Comparison of ENCODE assay signal across 17 cellular contexts in genomic region chr17:5466295-5466694, GRCh38. TPM values are rescaled to one million over a fixed set of nuclear protein-coding genes. Genes with fewer than 3 reads are reported as not detected.
A peak's percentile ranks its signal among the peaks of the same experiment; 100 is the strongest.
DNase-seq lines count a peak whose midpoint lies in the region; ATAC-seq, FAIRE-seq and TF ChIP-seq lines count a peak whose summit lies in the region.
"Had no signal": no experiment of that assay in that cellular context is flagged by ENCODE, and none has a peak within 500 bp of the region (broad histone marks: within the 10 kb centered on the region; RNA-seq: fewer than 3 reads in every experiment).

No MANE protein-coding gene starts in this region.

- H3K36me3 ChIP-seq in HUES64 (ENCODE audit: insufficient read depth, low read length) (peaks cover 29% of the 10 kb centered on the region), astrocyte (ENCODE audit: insufficient read depth, low read length) (peaks cover 5% of the 10 kb centered on the region), neural progenitor cell (no peaks in the 10 kb centered on the region), transverse colon (no peaks in the 10 kb centered on the region)
- H3K36me3 ChIP-seq: SJCRH30 had no signal

- WGBS in HUES64: 95% methylated on average over 4 of the region's 4 CpGs
- WGBS in transverse colon (ENCODE audit: low coverage in 1 of 2), 2 donors: 93 to 100% methylated on average over 1 to 4 of the region's 4 CpGs

- H3K79me2 ChIP-seq in astrocyte (ENCODE audit: insufficient read depth, low read length) (peaks cover 70% of the 10 kb centered on the region), neural progenitor cell (ENCODE audit: low read depth) (peaks cover 70% of the 10 kb centered on the region)

- no peaks in the 10 kb centered on the region for H3K27me3 Mint-ChIP-seq in activated T-cell treated with anti-CD3 and anti-CD28 coated beads, Interleukin-2, amount 50 U/mL, for 24 hours
- H3K27me3 Mint-ChIP-seq in astrocyte (ENCODE audit: low read depth, unreplicated experiment): no peaks in the 10 kb centered on the region
- peaks cover 6% of the 10 kb centered on the region for H3K27me3 Mint-ChIP-seq in neural progenitor cell (ENCODE audit: insufficient read depth, low read depth)

- peaks cover 23% of the 10 kb centered on the region for H3F3A ChIP-seq in neural progenitor cell (ENCODE audit: low read depth)

- peak overlapping the region; percentile 78 for H3K4me3 ChIP-seq in HUES64 (ENCODE audit: low read length)
- no peak overlapping the region for H3K4me3 ChIP-seq in astrocyte (ENCODE audit: insufficient read depth, low read depth, low read length)
- peak overlapping the region; percentile 88 for H3K4me3 ChIP-seq in neural progenitor cell
- no peak overlapping the region for H3K4me3 ChIP-seq in transverse colon
- H3K4me3 ChIP-seq: testis had no signal

- H3K36me3 Mint-ChIP-seq in activated T-cell treated with anti-CD3 and anti-CD28 coated beads, Interleukin-2, amount 50 U/mL, for 24 hours (ENCODE audit: low read depth): peaks cover 67% of the 10 kb centered on the region
- H3K36me3 Mint-ChIP-seq in astrocyte (ENCODE audit: low read depth, unreplicated experiment) (peaks cover 2% of the 10 kb centered on the region), neural progenitor cell (no peaks in the 10 kb centered on the region)

- intact Hi-C loops in transverse colon (cut with DNase I; ENCODE audit: low total_unique reads): no loop called here

- H3K4me2 ChIP-seq in astrocyte (ENCODE audit: low read length): peak overlapping the region; percentile 98
- H3K4me2 ChIP-seq in neural progenitor cell: peak overlapping the region; percentile 81

- H3K9ac ChIP-seq in HUES64 (ENCODE audit: low read depth, low read length) (peak overlapping the region; percentile 53; the same call in 1 of the 2 replicates), astrocyte (ENCODE audit: low read length) (peak overlapping the region; percentile 4), neural progenitor cell (peak overlapping the region; percentile 56)

- H3K27me3 ChIP-seq in HUES64 (ENCODE audit: insufficient read depth, low read length) (no peaks in the 10 kb centered on the region), astrocyte (ENCODE audit: insufficient read depth, low read length) (no peaks in the 10 kb centered on the region), neural progenitor cell (no peaks in the 10 kb centered on the region), transverse colon (no peaks in the 10 kb centered on the region)
- H3K27me3 ChIP-seq: SJCRH30, testis had no signal

- in situ Hi-C loops in transverse colon (cut with MboI; ENCODE audit: low pct_ligation_motif_present in 1 of 4, low pct_unique_long_range_greater_than_20kb in 1 of 4, low sequenced_read_pairs in 3 of 4): no loop called here

- H3K27ac Mint-ChIP-seq in activated T-cell treated with anti-CD3 and anti-CD28 coated beads, Interleukin-2, amount 50 U/mL, for 24 hours: no peak overlapping the region
- H3K27ac Mint-ChIP-seq in astrocyte (ENCODE audit: unreplicated experiment) (no peak overlapping the region), neural progenitor cell (no peak overlapping the region)
- H3K27ac Mint-ChIP-seq: mesothelial cell of epicardium had no signal

- no peak for TF ChIP-seq EP300 in transverse colon (IDR thresholded peaks at IDR 0.05; ENCODE audit: low read depth)

- peak overlapping the region; percentile 92 for H3K4me3 Mint-ChIP-seq in activated T-cell treated with anti-CD3 and anti-CD28 coated beads, Interleukin-2, amount 50 U/mL, for 24 hours
- no peak overlapping the region for H3K4me3 Mint-ChIP-seq in astrocyte (ENCODE audit: unreplicated experiment)
- H3K4me3 Mint-ChIP-seq in neural progenitor cell: peak overlapping the region; percentile 91

- H2AFZ ChIP-seq in astrocyte (ENCODE audit: low read depth, low read length) (no peak overlapping the region), neural progenitor cell (replicated peaks) (no peak overlapping the region)

- DNase-seq in activated T-cell treated with anti-CD3 and anti-CD28 coated beads, Interleukin-2, amount 50 U/mL, for 24 hours: no peak
- no peak for DNase-seq in activated T-cell treated with anti-CD3 and anti-CD28 coated beads, Interleukin-2, amount 50 U/mL, for 48 hours
- DNase-seq in astrocyte (ENCODE audit: low read depth) (no peak), neural progenitor cell (ENCODE audit: low spot score) (no peak), transverse colon (no peak), DMS79 treated with DMSO at 0.1 percent for 48 hours (lab: John Stamatoyannopoulos, UW) (no peak)
- DNase-seq: effector CD4-positive, alpha-beta T cell; foreskin fibroblast; NCI-H1092; NCI-H2171 treated with DMSO at 0.1 percent for 48 hours; NK-92 treated with Interleukin-12 subunit alpha and Interleukin-12 subunit beta, amount 100 ng/mL, for 24 hours; psoas muscle; SJCRH30; testis had no signal

- TF ChIP-seq CTCF in astrocyte (IDR thresholded peaks at IDR 0.05; ENCODE audit: insufficient read depth, low read depth, low read length) (no peak), neural progenitor cell (IDR thresholded peaks at IDR 0.05) (no peak), transverse colon (IDR thresholded peaks at IDR 0.05) (no peak)

- TF ChIP-seq POLR2A in transverse colon (IDR thresholded peaks at IDR 0.05): no peak

- no peaks in the 10 kb centered on the region for H3K9me3 ChIP-seq in HUES64 (ENCODE audit: insufficient read depth, low read depth, low read length)
- no peaks in the 10 kb centered on the region for H3K9me3 ChIP-seq in astrocyte (ENCODE audit: insufficient read depth, low read depth, low read length)
- no peaks in the 10 kb centered on the region for H3K9me3 ChIP-seq in neural progenitor cell (ENCODE audit: low read depth)
- H3K9me3 ChIP-seq in transverse colon: no peaks in the 10 kb centered on the region
- H3K9me3 ChIP-seq: psoas muscle, SJCRH30, testis had no signal

- H3K4me1 ChIP-seq in HUES64 (ENCODE audit: insufficient read depth, low read length): peaks cover 13% of the 10 kb centered on the region; the same call in 1 of the 2 replicates
- peaks cover 7% of the 10 kb centered on the region for H3K4me1 ChIP-seq in astrocyte (ENCODE audit: insufficient read depth, low read length)
- H3K4me1 ChIP-seq in neural progenitor cell: peaks cover 12% of the 10 kb centered on the region
- peaks cover 5 to 20% (median 17%) of the 10 kb centered on the region in 4 donors for H3K4me1 ChIP-seq in transverse colon
- H3K4me1 ChIP-seq: SJCRH30 had no signal

- FAIRE-seq in astrocyte (lab: Jason Lieb, UNC): no peak

- no peaks in the 10 kb centered on the region for H3K9me3 Mint-ChIP-seq in activated T-cell treated with anti-CD3 and anti-CD28 coated beads, Interleukin-2, amount 50 U/mL, for 24 hours
- no peaks in the 10 kb centered on the region for H3K9me3 Mint-ChIP-seq in astrocyte (ENCODE audit: unreplicated experiment)
- H3K9me3 Mint-ChIP-seq in neural progenitor cell: no peaks in the 10 kb centered on the region
- H3K9me3 Mint-ChIP-seq: mesothelial cell of epicardium had no signal

- H3K27ac ChIP-seq in HUES64 (ENCODE audit: low read depth, low read length): no peak overlapping the region
- H3K27ac ChIP-seq in astrocyte (ENCODE audit: low read depth, low read length): no peak overlapping the region
- no peak overlapping the region for H3K27ac ChIP-seq in neural progenitor cell
- no peak overlapping the region for H3K27ac ChIP-seq in transverse colon
- H3K27ac ChIP-seq: psoas muscle, SJCRH30, testis had no signal

- H3K4me1 Mint-ChIP-seq in activated T-cell treated with anti-CD3 and anti-CD28 coated beads, Interleukin-2, amount 50 U/mL, for 24 hours (ENCODE audit: low read depth): peaks cover 46% of the 10 kb centered on the region
- peaks cover 24% of the 10 kb centered on the region for H3K4me1 Mint-ChIP-seq in astrocyte (ENCODE audit: low read depth, unreplicated experiment)
- peaks cover 21% of the 10 kb centered on the region for H3K4me1 Mint-ChIP-seq in neural progenitor cell

- ATAC-seq in GM18858 (IDR thresholded peaks at IDR 0.05; ENCODE audit: unreplicated experiment): no peak
- ATAC-seq: psoas muscle had no signal

- H4K20me1 ChIP-seq in astrocyte (ENCODE audit: insufficient read depth, low read length) (peaks cover 50% of the 10 kb centered on the region), neural progenitor cell (ENCODE audit: low read depth) (peaks cover 22% of the 10 kb centered on the region)

RNA-seq across cellular contexts. Expression of gene DHX33, which starts 2.5 kb away (rescaled TPM):
- 36.1 TPM for polyA plus RNA-seq in HUES64 (2013, experiment 1 of 2)
- 29.8 TPM for polyA plus RNA-seq in HUES64 (2013, experiment 2 of 2)
- total RNA-seq in astrocyte (17.7 and 19.1 TPM in 2 replicates), neural progenitor cell (ENCODE audit: low replicate concordance) (15.0 and 19.0 TPM in 2 replicates), transverse colon (10 to 100 TPM in 2 of 4 donors, 1 to 10 TPM in 2; 3.0 to 11.1 (median 9.4) TPM)

RNA-seq across cellular contexts. Expression of gene DERL2, which starts 19.7 kb away (rescaled TPM):
- 58.9 TPM for polyA plus RNA-seq in HUES64 (2013, experiment 1 of 2)
- polyA plus RNA-seq in HUES64 (2013, experiment 2 of 2): 42.0 TPM
- total RNA-seq in astrocyte: 90.1 and 99.6 TPM in 2 replicates
- 40.9 and 47.8 TPM in 2 replicates for total RNA-seq in neural progenitor cell (ENCODE audit: low replicate concordance)
- total RNA-seq in transverse colon: 10 to 100 TPM in 2 of 4 donors, 1 to 10 TPM in 2; 4.6 to 37.5 (median 21.7) TPM

RNA-seq across cellular contexts. Expression of gene MIS12, which starts 20.1 kb away (rescaled TPM):
- 21.8 TPM for polyA plus RNA-seq in HUES64 (2013, experiment 1 of 2)
- 24.7 TPM for polyA plus RNA-seq in HUES64 (2013, experiment 2 of 2)
- total RNA-seq in astrocyte (12.2 and 13.1 TPM in 2 replicates), neural progenitor cell (ENCODE audit: low replicate concordance) (36.5 and 53.7 TPM in 2 replicates), transverse colon (10 to 100 TPM in 3 of 4 donors, 1 to 10 TPM in 1; 5.6 to 19.1 (median 12.9) TPM)

RNA-seq across cellular contexts. Expression of gene C1QBP, which starts 27.3 kb away (rescaled TPM):
- polyA plus RNA-seq in HUES64 (2013, experiment 1 of 2): 454 TPM
- 408 TPM for polyA plus RNA-seq in HUES64 (2013, experiment 2 of 2)
- total RNA-seq in astrocyte: 147 and 162 TPM in 2 replicates
- total RNA-seq in neural progenitor cell (ENCODE audit: low replicate concordance): 204 and 254 TPM in 2 replicates
- total RNA-seq in transverse colon: 100 to 1,000 TPM in 1 of 4 donors, 10 to 100 TPM in 3; 31.0 to 183 (median 85.8) TPM

RNA-seq across cellular contexts. Expression of gene RPAIN, which starts 46.3 kb away (rescaled TPM):
- polyA plus RNA-seq in HUES64 (2013, experiment 1 of 2): 45.6 TPM
- 47.2 TPM for polyA plus RNA-seq in HUES64 (2013, experiment 2 of 2)
- total RNA-seq in astrocyte: 35.7 and 46.5 TPM in 2 replicates
- total RNA-seq in neural progenitor cell (ENCODE audit: low replicate concordance): 116 and 121 TPM in 2 replicates
- total RNA-seq in transverse colon: 100 to 1,000 TPM in 1 of 4 donors, 10 to 100 TPM in 2, 1 to 10 TPM in 1; 9.4 to 566 (median 41.9) TPM

Comparison
In these comparisons a context has a peak if more than half of its experiments do, and no peak if none do; other contexts are left out.
1. H3K4me3 ChIP-seq: peak in HUES64 (single experiment) and neural progenitor cell (single experiment); none in astrocyte (single experiment) and transverse colon (0 of 4).
2. H3K9ac ChIP-seq: peak in every context shown above with its lines; median percentile 56 in neural progenitor cell; 53 in HUES64; 4 in astrocyte.